20 cellular contexts compared by ENCODE assay signal in the genomic region with DNA sequence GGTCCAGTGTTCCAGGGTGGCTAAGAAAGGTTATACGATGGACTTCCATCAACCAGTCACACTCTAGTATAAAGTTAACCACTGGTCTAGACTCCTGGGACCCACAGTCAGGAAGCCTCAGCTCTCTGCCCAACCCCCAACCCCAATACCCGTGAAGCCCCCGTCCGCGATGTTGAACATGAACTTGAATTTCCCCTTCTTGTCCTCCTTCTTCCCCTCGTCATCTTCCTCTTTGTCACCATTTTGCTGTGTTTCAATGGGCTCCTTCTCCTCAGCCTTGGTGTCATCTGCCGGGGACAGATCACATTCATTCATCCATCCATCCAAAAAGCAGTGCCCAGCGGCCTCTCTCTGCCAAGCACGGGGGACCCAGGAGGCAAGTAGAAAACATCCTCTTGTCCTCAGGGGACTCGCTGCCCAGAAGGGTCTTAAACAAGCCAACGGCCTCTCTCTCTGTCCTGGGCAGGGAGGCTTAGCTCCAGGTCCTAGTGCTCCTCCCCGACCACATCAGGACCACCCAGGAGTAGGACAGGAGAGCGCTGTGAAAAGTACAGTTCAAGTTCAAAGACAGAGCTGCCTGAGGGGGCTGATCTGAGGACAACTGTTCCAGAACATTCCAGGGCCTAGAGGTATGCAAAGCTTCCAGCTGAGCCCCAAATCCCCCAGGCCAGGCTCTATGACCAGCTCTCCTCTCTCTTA.
A peak's percentile ranks its signal among the peaks of the same experiment; 100 is the strongest.
DNase-seq lines count a peak whose midpoint lies in the region; ATAC-seq and TF ChIP-seq lines count a peak whose summit lies in the region.
"Had no signal": no experiment of that assay in that cellular context is flagged by ENCODE, and none has a peak within 500 bp of the region (broad histone marks: within the 10 kb centered on the region; RNA-seq: fewer than 3 reads in every experiment).

No MANE protein-coding gene starts in this region.

- CTCF ChIA-PET in RWPE1 (lab: Yijun Ruan, JAX) = no interaction called here

- no peak overlapping the region for H3K4me3 ChIP-seq in sigmoid colon

- peaks cover 2% of the 10 kb centered on the region for H3K36me3 Mint-ChIP-seq in chondrocyte (ENCODE audit: low read depth)
- H3K36me3 Mint-ChIP-seq: CD14-positive monocyte; CD8-positive, alpha-beta memory T cell had no signal

- POLR2A ChIA-PET in RWPE1 (lab: Yijun Ruan, JAX; ENCODE audit: low non-redundant PET) = no interaction called here

- peaks cover 7% of the 10 kb centered on the region for H3K27me3 Mint-ChIP-seq in chondrocyte (ENCODE audit: low read depth)

- TF ChIP-seq CTCF in RWPE1 (conservative IDR thresholded peaks at IDR 0.05; ENCODE audit: low read depth) (no peak), chondrocyte (IDR thresholded peaks at IDR 0.05) (no peak), sigmoid colon (IDR thresholded peaks at IDR 0.05) (no peak)

- no peaks in the 10 kb centered on the region for H3K36me3 ChIP-seq in sigmoid colon

- TF ChIP-seq POLR2A in sigmoid colon (IDR thresholded peaks at IDR 0.05) = no peak

- H3K9me3 Mint-ChIP-seq in chondrocyte (ENCODE audit: low read depth) = peaks cover 7% of the 10 kb centered on the region

- H3K9me3 ChIP-seq in sigmoid colon = no peaks in the 10 kb centered on the region

- H3K27me3 ChIP-seq in sigmoid colon = peaks cover 0 to 13% (median 3%) of the 10 kb centered on the region in 3 donors

- H3K27ac Mint-ChIP-seq in chondrocyte (ENCODE audit: unreplicated experiment) = no peak overlapping the region
- H3K27ac Mint-ChIP-seq: CD14-positive monocyte; CD8-positive, alpha-beta memory T cell; H9; HFFc6 had no signal

- intact Hi-C loops in Right ventricle myocardium superior (cut with DNase I) (no loop called here), left ventricle myocardium superior (cut with micrococcal nuclease) (no loop called here), sigmoid colon (cut with DNase I) (no loop called here)

- peak overlapping the region; percentile 37; the same call in 1 of the 2 replicates for H3K27ac ChIP-seq in RWPE1
- no peak overlapping the region for H3K27ac ChIP-seq in sigmoid colon

- H3K4me1 ChIP-seq in sigmoid colon = no peaks in the 10 kb centered on the region

- H3K4me3 Mint-ChIP-seq in chondrocyte (ENCODE audit: unreplicated experiment) = no peak overlapping the region
- H3K4me3 Mint-ChIP-seq: CD14-positive monocyte; CD8-positive, alpha-beta memory T cell; H9; HFFc6 had no signal

- TF ChIP-seq EP300 in sigmoid colon (IDR thresholded peaks at IDR 0.05) = no peak

- H3K4me1 Mint-ChIP-seq in chondrocyte (ENCODE audit: low read depth) = peaks cover 5% of the 10 kb centered on the region

- ATAC-seq in Right ventricle myocardium superior (ENCODE audit: poor library complexity) (no peak), left ventricle myocardium superior (no peak)
- ATAC-seq: Panc1 had no signal

- peak; percentile 16 for DNase-seq in Right ventricle myocardium superior
- no peak for DNase-seq in left ventricle myocardium superior
- DNase-seq in RWPE1 (ENCODE audit: low spot score) = no peak
- peak; percentile 36 for DNase-seq in chondrocyte (ENCODE audit: low spot score)
- peak; percentile 54 for DNase-seq in sigmoid colon
- no peak for DNase-seq in NCI-H1694 (lab: John Stamatoyannopoulos, UW)
- DNase-seq in stimulated activated CD4-positive, alpha-beta T cell treated with anti-CD3 and anti-CD28 coated beads, Interleukin-12 subunit alpha, Interleukin-12 subunit beta, amount 100 ng/mL, for 4 hours = no peak
- no peak for DNase-seq in AML-193 (lab: John Stamatoyannopoulos, UW)
- DNase-seq: GF-D8, H9, HFFc6, KBM-7, MV-4-11, NCI-H1436 treated with DMSO at 0.1 percent for 48 hours, NCI-H1930, NCI-H2227 treated with DMSO at 0.1 percent for 48 hours, NCI-H526 treated with DMSO at 0.1 percent for 48 hours had no signal

- 86 to 88% methylated on average over 13 of the region's 13 CpGs for WGBS in sigmoid colon, 2 donors

Comparison
In these comparisons a context has a peak if more than half of its experiments do, and no peak if none do; other contexts are left out.
1. DNase-seq: peak in Right ventricle myocardium superior (single experiment), chondrocyte (single experiment) and sigmoid colon (single experiment); none in left ventricle myocardium superior (single experiment), RWPE1 (single experiment), NCI-H1694 (single experiment), stimulated activated CD4-positive, alpha-beta T cell treated with anti-CD3 and anti-CD28 coated beads, Interleukin-12 subunit alpha, Interleukin-12 subunit beta, amount 100 ng/mL, for 4 hours (single experiment) and AML-193 (0 of 2).